Comparison of ENCODE assay signal across 24 cellular contexts in the genomic region with DNA sequence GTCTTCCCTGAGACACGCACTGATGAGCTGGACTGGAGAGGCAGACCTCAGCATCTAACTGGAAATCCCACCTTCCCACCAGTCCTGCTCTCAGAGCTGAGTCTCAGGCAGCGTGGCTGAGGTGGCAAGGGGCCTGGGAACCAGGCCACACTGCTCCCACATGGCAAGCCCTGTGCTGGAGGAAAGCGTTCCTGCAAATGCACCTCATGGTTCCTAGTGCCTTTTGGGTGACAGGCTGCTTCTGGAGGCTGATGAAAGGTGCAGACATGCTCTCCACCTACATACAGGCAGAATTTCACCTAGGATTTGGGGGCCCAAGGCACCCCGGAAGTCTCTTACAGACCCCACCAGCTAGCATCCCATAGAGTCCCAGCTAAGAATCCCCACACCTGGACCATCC.
DNase-seq lines count a peak whose midpoint lies in the region; ATAC-seq and TF ChIP-seq lines count a peak whose summit lies in the region.
"Had no signal": no experiment of that assay in that cellular context is flagged by ENCODE, and none has a peak within 500 bp of the region (broad histone marks: within the 10 kb centered on the region; RNA-seq: fewer than 3 reads in every experiment).

No MANE protein-coding gene starts in this region.

- H3K9ac ChIP-seq in Karpas-422 (ENCODE audit: low read length): no peak overlapping the region
- H3K9ac ChIP-seq: BLaER1 treated with 17β-estradiol and CSF1 and Interleukin-3, amounts not matched to agents 10 nM and 100 nM had no signal

- no peaks in the 10 kb centered on the region for H3K27me3 Mint-ChIP-seq in activated T-helper 17 cell treated with anti-CD3 and anti-CD28 coated beads, Interleukin-2, amount 50 U/mL, for 72 hours
- H3K27me3 Mint-ChIP-seq: CD4-positive, alpha-beta T cell had no signal

- H3K79me2 ChIP-seq in Karpas-422 (ENCODE audit: low read length): no peaks in the 10 kb centered on the region

- no peaks in the 10 kb centered on the region for H3K36me3 Mint-ChIP-seq in activated T-helper 17 cell treated with anti-CD3 and anti-CD28 coated beads, Interleukin-2, amount 50 U/mL, for 72 hours (ENCODE audit: low read depth)
- H3K36me3 Mint-ChIP-seq: CD14-positive monocyte had no signal

- DNase-seq in Right ventricle myocardium inferior (ENCODE audit: missing footprints) (peak; percentile 35), right atrium auricular region (ENCODE audit: low spot score) (no peak), mesenteric fat pad (ENCODE audit: low spot score) (peak; percentile 53), upper lobe of right lung (peak; percentile 29), Karpas-422 (no peak)
- DNase-seq: 8988T; ACHN; AML-193; BE2C; CD4-positive, alpha-beta T cell; CD8-positive, alpha-beta memory T cell; DMS 273 treated with DMSO at 0.1 percent for 48 hours; DMS79; EL; GDM1; HFFc6 had no signal

- H3K4me1 Mint-ChIP-seq in activated T-helper 17 cell treated with anti-CD3 and anti-CD28 coated beads, Interleukin-2, amount 50 U/mL, for 72 hours: no peaks in the 10 kb centered on the region
- H3K4me1 Mint-ChIP-seq: CD14-positive monocyte; CD8-positive, alpha-beta memory T cell had no signal

- peaks cover 18% of the 10 kb centered on the region for H3K9me3 Mint-ChIP-seq in activated T-helper 17 cell treated with anti-CD3 and anti-CD28 coated beads, Interleukin-2, amount 50 U/mL, for 72 hours

- H3K9me3 ChIP-seq in right atrium auricular region (peaks cover 0 to 11% of the 10 kb centered on the region in 2 donors), upper lobe of right lung (no peaks in the 10 kb centered on the region), Karpas-422 (ENCODE audit: low read length) (peaks cover 23% of the 10 kb centered on the region)
- H3K9me3 ChIP-seq: BE2C, HAP-1 had no signal

- H3K4me3 ChIP-seq in right atrium auricular region (no peak overlapping the region), upper lobe of right lung (no peak overlapping the region), Karpas-422 (ENCODE audit: low read length) (no peak overlapping the region)
- H3K4me3 ChIP-seq: A549; BLaER1 treated with 17β-estradiol and CSF1 and Interleukin-3, amounts not matched to agents 10 nM and 100 nM; GM12878; GM23338; HAP-1 had no signal

- H3K4me3 Mint-ChIP-seq in activated T-helper 17 cell treated with anti-CD3 and anti-CD28 coated beads, Interleukin-2, amount 50 U/mL, for 72 hours: no peak overlapping the region
- H3K4me3 Mint-ChIP-seq: CD14-positive monocyte; CD4-positive, alpha-beta T cell; CD8-positive, alpha-beta memory T cell; GM23338; HFFc6 had no signal

- no peak overlapping the region for H2AFZ ChIP-seq in Karpas-422 (ENCODE audit: low read length)
- H2AFZ ChIP-seq: GM23338 had no signal

- no peak for ATAC-seq in Right ventricle myocardium inferior
- ATAC-seq in upper lobe of right lung: no peak
- ATAC-seq in activated T-helper 17 cell treated with anti-CD3 and anti-CD28 coated beads, Interleukin-2, amount 50 U/mL, for 72 hours (replicated peaks): no peak
- ATAC-seq: A549, GM12878, GM23338 had no signal

- no peaks in the 10 kb centered on the region for H3K36me3 ChIP-seq in right atrium auricular region
- H3K36me3 ChIP-seq in upper lobe of right lung: no peaks in the 10 kb centered on the region
- no peaks in the 10 kb centered on the region for H3K36me3 ChIP-seq in Karpas-422 (ENCODE audit: insufficient read depth, low read length)
- H3K36me3 ChIP-seq: BE2C; BLaER1 treated with 17β-estradiol and CSF1 and Interleukin-3, amounts not matched to agents 10 nM and 100 nM; HAP-1 had no signal

- H3K27me3 ChIP-seq in right atrium auricular region (no peaks in the 10 kb centered on the region), upper lobe of right lung (no peaks in the 10 kb centered on the region), Karpas-422 (ENCODE audit: low read length) (no peaks in the 10 kb centered on the region)
- H3K27me3 ChIP-seq: BE2C; BLaER1 treated with 17β-estradiol and CSF1 and Interleukin-3, amounts not matched to agents 10 nM and 100 nM had no signal

- no peak overlapping the region for H3K27ac ChIP-seq in right atrium auricular region
- peak overlapping the region; percentile 43 for H3K27ac ChIP-seq in cingulate gyrus (ENCODE audit: low read depth, low read length)
- H3K27ac ChIP-seq in upper lobe of right lung: no peak overlapping the region
- H3K27ac ChIP-seq in Karpas-422 (ENCODE audit: low read length): no peak overlapping the region
- H3K27ac ChIP-seq: A549; BLaER1 treated with 17β-estradiol and CSF1 and Interleukin-3, amounts not matched to agents 10 nM and 100 nM had no signal

- no peaks in the 10 kb centered on the region for H3K4me1 ChIP-seq in right atrium auricular region
- H3K4me1 ChIP-seq in upper lobe of right lung: no peaks in the 10 kb centered on the region
- H3K4me1 ChIP-seq in Karpas-422 (ENCODE audit: low read length): no peaks in the 10 kb centered on the region
- H3K4me1 ChIP-seq: A549; BE2C; BLaER1 treated with 17β-estradiol and CSF1 and Interleukin-3, amounts not matched to agents 10 nM and 100 nM; HAP-1 had no signal

- H3K27ac Mint-ChIP-seq in activated T-helper 17 cell treated with anti-CD3 and anti-CD28 coated beads, Interleukin-2, amount 50 U/mL, for 72 hours: no peak overlapping the region
- H3K27ac Mint-ChIP-seq: CD14-positive monocyte; CD4-positive, alpha-beta T cell; CD8-positive, alpha-beta memory T cell; GM23338; HFFc6 had no signal

- H3K4me2 ChIP-seq in Karpas-422 (ENCODE audit: low read depth, low read length, poor library complexity, severe bottlenecking): no peak overlapping the region
- H3K4me2 ChIP-seq: A549; BLaER1 treated with 17β-estradiol and CSF1 and Interleukin-3, amounts not matched to agents 10 nM and 100 nM; GM23338 had no signal

- TF ChIP-seq CTCF in right atrium auricular region (IDR thresholded peaks at IDR 0.05): no peak
- TF ChIP-seq CTCF in upper lobe of right lung (IDR thresholded peaks at IDR 0.05): no peak

- intact Hi-C loops in Right ventricle myocardium inferior (cut with DNase I) (no loop called here), upper lobe of right lung (cut with DNase I) (no loop called here)

- no peaks in the 10 kb centered on the region for H3K9me2 ChIP-seq in Karpas-422 (replicated peaks; ENCODE audit: insufficient read depth, low read length)

- no peaks in the 10 kb centered on the region for H4K20me1 ChIP-seq in Karpas-422 (ENCODE audit: insufficient read depth, low read depth, low read length)
- H4K20me1 ChIP-seq: BLaER1 treated with 17β-estradiol and CSF1 and Interleukin-3, amounts not matched to agents 10 nM and 100 nM had no signal

Comparison
In these comparisons a context has a peak if more than half of its experiments do, and no peak if none do; other contexts are left out.
1. DNase-seq: peak in Right ventricle myocardium inferior (single experiment), mesenteric fat pad (single experiment) and upper lobe of right lung (single experiment); none in right atrium auricular region (single experiment) and Karpas-422 (single experiment).